ENCODE assay signal across 2 cellular contexts in genomic region chr1:93847811-93848288, GRCh38.
TF ChIP-seq lines count a peak whose summit lies in the region.

No MANE protein-coding gene starts in this region.

TF ChIP-seq in A549, 52 proteins besides CTCF, POLR2A, EP300 and RAD21 (continued from another document):
- TF ChIP-seq MAX (IDR thresholded peaks at IDR 0.05) (peak; percentile 16; the same call in 1 of the 2 replicates), FOSL2 (IDR thresholded peaks at IDR 0.05) (no peak), FOSL2 (CRISPR knock-in tag; IDR thresholded peaks at IDR 0.05) (0 out of 2 replicates have a peak, but pooled peaks have one; percentile 3)

TF ChIP-seq in HepG2, 621 proteins besides CTCF, POLR2A, EP300 and RAD21 (continued from another document and continues in another):
- TF ChIP-seq, protein P1, sequence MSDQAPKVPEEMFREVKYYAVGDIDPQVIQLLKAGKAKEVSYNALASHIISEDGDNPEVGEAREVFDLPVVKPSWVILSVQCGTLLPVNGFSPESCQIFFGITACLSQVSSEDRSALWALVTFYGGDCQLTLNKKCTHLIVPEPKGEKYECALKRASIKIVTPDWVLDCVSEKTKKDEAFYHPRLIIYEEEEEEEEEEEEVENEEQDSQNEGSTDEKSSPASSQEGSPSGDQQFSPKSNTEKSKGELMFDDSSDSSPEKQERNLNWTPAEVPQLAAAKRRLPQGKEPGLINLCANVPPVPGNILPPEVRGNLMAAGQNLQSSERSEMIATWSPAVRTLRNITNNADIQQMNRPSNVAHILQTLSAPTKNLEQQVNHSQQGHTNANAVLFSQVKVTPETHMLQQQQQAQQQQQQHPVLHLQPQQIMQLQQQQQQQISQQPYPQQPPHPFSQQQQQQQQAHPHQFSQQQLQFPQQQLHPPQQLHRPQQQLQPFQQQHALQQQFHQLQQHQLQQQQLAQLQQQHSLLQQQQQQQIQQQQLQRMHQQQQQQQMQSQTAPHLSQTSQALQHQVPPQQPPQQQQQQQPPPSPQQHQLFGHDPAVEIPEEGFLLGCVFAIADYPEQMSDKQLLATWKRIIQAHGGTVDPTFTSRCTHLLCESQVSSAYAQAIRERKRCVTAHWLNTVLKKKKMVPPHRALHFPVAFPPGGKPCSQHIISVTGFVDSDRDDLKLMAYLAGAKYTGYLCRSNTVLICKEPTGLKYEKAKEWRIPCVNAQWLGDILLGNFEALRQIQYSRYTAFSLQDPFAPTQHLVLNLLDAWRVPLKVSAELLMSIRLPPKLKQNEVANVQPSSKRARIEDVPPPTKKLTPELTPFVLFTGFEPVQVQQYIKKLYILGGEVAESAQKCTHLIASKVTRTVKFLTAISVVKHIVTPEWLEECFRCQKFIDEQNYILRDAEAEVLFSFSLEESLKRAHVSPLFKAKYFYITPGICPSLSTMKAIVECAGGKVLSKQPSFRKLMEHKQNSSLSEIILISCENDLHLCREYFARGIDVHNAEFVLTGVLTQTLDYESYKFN (CRISPR knock-in tag; conservative IDR thresholded peaks at IDR 0.05), result 0 out of 2 replicates have a peak, but pooled peaks have one; percentile 14
- 0 out of 2 replicates have a peak, but pooled peaks have one; percentile 40 for TF ChIP-seq HIVEP1 (CRISPR knock-in tag; IDR thresholded peaks at IDR 0.05)
- TF ChIP-seq CHD4 (IDR thresholded peaks at IDR 0.05; ENCODE audit: borderline replicate concordance, low read length), result peak; percentile 6; the same call in 1 of the 2 replicates
- no peak for TF ChIP-seq ZNF883 (CRISPR knock-in tag; IDR thresholded peaks at IDR 0.05; ENCODE audit: not compliant biosample characterization)
- TF ChIP-seq NFRKB (IDR thresholded peaks at IDR 0.05), result no peak
- no peak for TF ChIP-seq ZNF570 (CRISPR knock-in tag; IDR thresholded peaks at IDR 0.05; ENCODE audit: borderline replicate concordance)
- TF ChIP-seq YY1 (IDR thresholded peaks at IDR 0.05; ENCODE audit: insufficient read depth, insufficient replicate concordance, low read depth, low read length), result peak; percentile 67
- TF ChIP-seq ZBTB4 (CRISPR knock-in tag; IDR thresholded peaks at IDR 0.05; ENCODE audit: borderline replicate concordance), result no peak
- TF ChIP-seq ASH2L (IDR thresholded peaks at IDR 0.05; ENCODE audit: insufficient read length, low read depth, low read length), result peak; percentile 46
- no peak; the same call in 1 of the 2 replicates for TF ChIP-seq ZNF350 (CRISPR knock-in tag; IDR thresholded peaks at IDR 0.05; ENCODE audit: borderline replicate concordance, low read depth)
- TF ChIP-seq RFXAP (CRISPR knock-in tag; IDR thresholded peaks at IDR 0.05; ENCODE audit: borderline replicate concordance), result peak; percentile 6; the same call in 1 of the 2 replicates
- 0 out of 2 replicates have a peak, but pooled peaks have one; percentile 7 for TF ChIP-seq ZNF34 (CRISPR knock-in tag; IDR thresholded peaks at IDR 0.05; ENCODE audit: borderline replicate concordance)
- 0 out of 2 replicates have a peak, but pooled peaks have one; percentile 32 for TF ChIP-seq ZFP37 (CRISPR knock-in tag; IDR thresholded peaks at IDR 0.05; ENCODE audit: borderline replicate concordance)
- 0 out of 2 replicates have a peak, but pooled peaks have one; percentile 51 for TF ChIP-seq ZNF557 (CRISPR knock-in tag; IDR thresholded peaks at IDR 0.05)
- TF ChIP-seq USF2 (IDR thresholded peaks at IDR 0.05; ENCODE audit: low read depth, low read length), result no peak
- TF ChIP-seq USF2 (CRISPR knock-in tag; IDR thresholded peaks at IDR 0.05; ENCODE audit: borderline replicate concordance), result no peak
- 0 out of 2 replicates have a peak, but pooled peaks have one; percentile 8 for TF ChIP-seq GZF1 (CRISPR knock-in tag; IDR thresholded peaks at IDR 0.05)
- TF ChIP-seq CAMTA2 (CRISPR knock-in tag; IDR thresholded peaks at IDR 0.05; ENCODE audit: borderline replicate concordance), result no peak
- TF ChIP-seq DR1 (CRISPR knock-in tag; IDR thresholded peaks at IDR 0.05), result no peak
- TF ChIP-seq AHR (CRISPR knock-in tag; IDR thresholded peaks at IDR 0.05), result no peak; the same call in 1 of the 2 replicates
- TF ChIP-seq ZNF335 (CRISPR knock-in tag; IDR thresholded peaks at IDR 0.05), result no peak
- TF ChIP-seq, protein P2, sequence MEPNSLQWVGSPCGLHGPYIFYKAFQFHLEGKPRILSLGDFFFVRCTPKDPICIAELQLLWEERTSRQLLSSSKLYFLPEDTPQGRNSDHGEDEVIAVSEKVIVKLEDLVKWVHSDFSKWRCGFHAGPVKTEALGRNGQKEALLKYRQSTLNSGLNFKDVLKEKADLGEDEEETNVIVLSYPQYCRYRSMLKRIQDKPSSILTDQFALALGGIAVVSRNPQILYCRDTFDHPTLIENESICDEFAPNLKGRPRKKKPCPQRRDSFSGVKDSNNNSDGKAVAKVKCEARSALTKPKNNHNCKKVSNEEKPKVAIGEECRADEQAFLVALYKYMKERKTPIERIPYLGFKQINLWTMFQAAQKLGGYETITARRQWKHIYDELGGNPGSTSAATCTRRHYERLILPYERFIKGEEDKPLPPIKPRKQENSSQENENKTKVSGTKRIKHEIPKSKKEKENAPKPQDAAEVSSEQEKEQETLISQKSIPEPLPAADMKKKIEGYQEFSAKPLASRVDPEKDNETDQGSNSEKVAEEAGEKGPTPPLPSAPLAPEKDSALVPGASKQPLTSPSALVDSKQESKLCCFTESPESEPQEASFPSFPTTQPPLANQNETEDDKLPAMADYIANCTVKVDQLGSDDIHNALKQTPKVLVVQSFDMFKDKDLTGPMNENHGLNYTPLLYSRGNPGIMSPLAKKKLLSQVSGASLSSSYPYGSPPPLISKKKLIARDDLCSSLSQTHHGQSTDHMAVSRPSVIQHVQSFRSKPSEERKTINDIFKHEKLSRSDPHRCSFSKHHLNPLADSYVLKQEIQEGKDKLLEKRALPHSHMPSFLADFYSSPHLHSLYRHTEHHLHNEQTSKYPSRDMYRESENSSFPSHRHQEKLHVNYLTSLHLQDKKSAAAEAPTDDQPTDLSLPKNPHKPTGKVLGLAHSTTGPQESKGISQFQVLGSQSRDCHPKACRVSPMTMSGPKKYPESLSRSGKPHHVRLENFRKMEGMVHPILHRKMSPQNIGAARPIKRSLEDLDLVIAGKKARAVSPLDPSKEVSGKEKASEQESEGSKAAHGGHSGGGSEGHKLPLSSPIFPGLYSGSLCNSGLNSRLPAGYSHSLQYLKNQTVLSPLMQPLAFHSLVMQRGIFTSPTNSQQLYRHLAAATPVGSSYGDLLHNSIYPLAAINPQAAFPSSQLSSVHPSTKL (CRISPR knock-in tag; IDR thresholded peaks at IDR 0.05), result peak; percentile 9; the same call in 1 of the 2 replicates
- TF ChIP-seq, protein P3, sequence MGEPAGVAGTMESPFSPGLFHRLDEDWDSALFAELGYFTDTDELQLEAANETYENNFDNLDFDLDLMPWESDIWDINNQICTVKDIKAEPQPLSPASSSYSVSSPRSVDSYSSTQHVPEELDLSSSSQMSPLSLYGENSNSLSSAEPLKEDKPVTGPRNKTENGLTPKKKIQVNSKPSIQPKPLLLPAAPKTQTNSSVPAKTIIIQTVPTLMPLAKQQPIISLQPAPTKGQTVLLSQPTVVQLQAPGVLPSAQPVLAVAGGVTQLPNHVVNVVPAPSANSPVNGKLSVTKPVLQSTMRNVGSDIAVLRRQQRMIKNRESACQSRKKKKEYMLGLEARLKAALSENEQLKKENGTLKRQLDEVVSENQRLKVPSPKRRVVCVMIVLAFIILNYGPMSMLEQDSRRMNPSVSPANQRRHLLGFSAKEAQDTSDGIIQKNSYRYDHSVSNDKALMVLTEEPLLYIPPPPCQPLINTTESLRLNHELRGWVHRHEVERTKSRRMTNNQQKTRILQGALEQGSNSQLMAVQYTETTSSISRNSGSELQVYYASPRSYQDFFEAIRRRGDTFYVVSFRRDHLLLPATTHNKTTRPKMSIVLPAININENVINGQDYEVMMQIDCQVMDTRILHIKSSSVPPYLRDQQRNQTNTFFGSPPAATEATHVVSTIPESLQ (CRISPR knock-in tag; conservative IDR thresholded peaks at IDR 0.05), result no peak
- TF ChIP-seq, protein P4, sequence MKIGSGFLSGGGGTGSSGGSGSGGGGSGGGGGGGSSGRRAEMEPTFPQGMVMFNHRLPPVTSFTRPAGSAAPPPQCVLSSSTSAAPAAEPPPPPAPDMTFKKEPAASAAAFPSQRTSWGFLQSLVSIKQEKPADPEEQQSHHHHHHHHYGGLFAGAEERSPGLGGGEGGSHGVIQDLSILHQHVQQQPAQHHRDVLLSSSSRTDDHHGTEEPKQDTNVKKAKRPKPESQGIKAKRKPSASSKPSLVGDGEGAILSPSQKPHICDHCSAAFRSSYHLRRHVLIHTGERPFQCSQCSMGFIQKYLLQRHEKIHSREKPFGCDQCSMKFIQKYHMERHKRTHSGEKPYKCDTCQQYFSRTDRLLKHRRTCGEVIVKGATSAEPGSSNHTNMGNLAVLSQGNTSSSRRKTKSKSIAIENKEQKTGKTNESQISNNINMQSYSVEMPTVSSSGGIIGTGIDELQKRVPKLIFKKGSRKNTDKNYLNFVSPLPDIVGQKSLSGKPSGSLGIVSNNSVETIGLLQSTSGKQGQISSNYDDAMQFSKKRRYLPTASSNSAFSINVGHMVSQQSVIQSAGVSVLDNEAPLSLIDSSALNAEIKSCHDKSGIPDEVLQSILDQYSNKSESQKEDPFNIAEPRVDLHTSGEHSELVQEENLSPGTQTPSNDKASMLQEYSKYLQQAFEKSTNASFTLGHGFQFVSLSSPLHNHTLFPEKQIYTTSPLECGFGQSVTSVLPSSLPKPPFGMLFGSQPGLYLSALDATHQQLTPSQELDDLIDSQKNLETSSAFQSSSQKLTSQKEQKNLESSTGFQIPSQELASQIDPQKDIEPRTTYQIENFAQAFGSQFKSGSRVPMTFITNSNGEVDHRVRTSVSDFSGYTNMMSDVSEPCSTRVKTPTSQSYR (CRISPR knock-in tag; IDR thresholded peaks at IDR 0.05; ENCODE audit: borderline replicate concordance), result peak; percentile 91
- TF ChIP-seq POGZ (CRISPR knock-in tag; IDR thresholded peaks at IDR 0.05), result no peak
- TF ChIP-seq MIER2 (CRISPR knock-in tag; IDR thresholded peaks at IDR 0.05), result no peak
- TF ChIP-seq, protein P5, sequence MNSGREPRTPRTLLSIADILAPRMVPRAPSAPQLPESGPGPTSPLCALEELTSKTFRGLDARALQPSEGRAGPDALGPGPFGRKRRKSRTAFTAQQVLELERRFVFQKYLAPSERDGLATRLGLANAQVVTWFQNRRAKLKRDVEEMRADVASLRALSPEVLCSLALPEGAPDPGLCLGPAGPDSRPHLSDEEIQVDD (CRISPR knock-in tag; IDR thresholded peaks at IDR 0.05; ENCODE audit: borderline replicate concordance), result 0 out of 2 replicates have a peak, but pooled peaks have one; percentile 30
- TF ChIP-seq ERF (CRISPR knock-in tag; IDR thresholded peaks at IDR 0.05), result no peak; the same call in 1 of the 2 replicates
- TF ChIP-seq CEBPB (IDR thresholded peaks at IDR 0.05; ENCODE audit: borderline replicate concordance, low read depth, low read length), result no peak
- TF ChIP-seq HMGXB4 (CRISPR knock-in tag; IDR thresholded peaks at IDR 0.05; ENCODE audit: borderline replicate concordance in 1 of 2, low read depth in 1 of 2), result peak in 1 of 2 experiments; percentile 73; a peak in 3 of 4 replicates
- TF ChIP-seq JUND (CRISPR knock-in tag; IDR thresholded peaks at IDR 0.05), result no peak
- no peak for TF ChIP-seq ZNF572 (CRISPR knock-in tag; IDR thresholded peaks at IDR 0.05)
- no peak for TF ChIP-seq ZNF326 (CRISPR knock-in tag; IDR thresholded peaks at IDR 0.05; ENCODE audit: borderline replicate concordance)
- TF ChIP-seq ATF7-NPFF (CRISPR knock-in tag; IDR thresholded peaks at IDR 0.05; ENCODE audit: low read depth), result 0 out of 2 replicates have a peak, but pooled peaks have one; percentile 28
- TF ChIP-seq ZNF263 (CRISPR knock-in tag; IDR thresholded peaks at IDR 0.05), result no peak
- no peak for TF ChIP-seq SMC3 (IDR thresholded peaks at IDR 0.05; ENCODE audit: low read length)
- no peak for TF ChIP-seq MXD4 (CRISPR knock-in tag; IDR thresholded peaks at IDR 0.05)
- TF ChIP-seq PHF5A (CRISPR knock-in tag; IDR thresholded peaks at IDR 0.05; ENCODE audit: low read depth, unreplicated experiment), result no peak
- TF ChIP-seq ZNF230 (CRISPR knock-in tag; IDR thresholded peaks at IDR 0.05), result no peak
- TF ChIP-seq ZNF703 (CRISPR knock-in tag; IDR thresholded peaks at IDR 0.05; ENCODE audit: borderline replicate concordance), result no peak
